10 cellular contexts compared by ENCODE assay signal in the genomic region with DNA sequence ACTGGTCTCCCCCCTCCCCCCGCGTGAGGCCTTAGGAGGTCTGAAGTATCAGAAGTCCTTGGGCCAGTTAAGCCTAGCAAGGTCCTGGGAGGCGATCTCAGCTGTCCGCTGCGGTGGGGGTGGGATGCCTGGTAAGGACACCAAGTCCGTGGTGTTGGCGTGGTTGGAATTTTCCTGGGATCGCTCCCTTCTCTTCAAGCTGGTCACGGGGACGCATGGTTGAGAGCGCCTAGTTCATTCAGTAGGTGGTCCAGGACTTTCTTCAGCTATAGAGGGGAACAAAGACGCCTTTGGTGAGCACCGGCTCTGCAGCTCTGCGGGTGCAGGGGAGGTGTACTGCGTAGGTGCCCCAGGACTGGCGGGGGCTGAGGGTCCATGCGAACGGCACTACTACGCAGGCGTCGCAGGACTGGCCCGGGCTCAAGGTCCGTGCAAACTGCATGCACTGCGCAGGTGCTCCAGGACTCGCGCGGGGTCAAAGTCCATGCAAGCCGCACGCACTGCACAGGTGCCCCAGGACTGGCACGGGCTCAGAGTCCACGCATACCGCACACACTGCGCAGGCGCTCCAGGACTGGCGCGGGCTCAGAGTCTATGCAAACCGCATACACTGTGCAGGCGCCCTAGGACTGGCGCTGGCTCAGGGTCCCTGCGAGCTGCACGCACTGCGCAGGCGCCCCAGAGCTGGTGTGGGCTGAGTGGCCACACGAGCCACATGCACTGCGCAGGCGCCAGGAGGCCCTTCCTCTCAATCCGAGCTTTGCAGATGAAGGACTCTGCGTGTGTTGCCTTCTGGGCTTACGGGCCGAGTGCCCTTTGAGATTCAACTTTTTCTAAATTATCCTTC. TPM values are rescaled to one million over a fixed set of nuclear protein-coding genes. Genes with fewer than 3 reads are reported as not detected.
DNase-seq lines count a peak whose midpoint lies in the region; ATAC-seq, FAIRE-seq and TF ChIP-seq lines count a peak whose summit lies in the region.
"Had no signal": no experiment of that assay in that cellular context is flagged by ENCODE, and none has a peak within 500 bp of the region (broad histone marks: within the 10 kb centered on the region; RNA-seq: fewer than 3 reads in every experiment).

No MANE protein-coding gene starts in this region.

- H3K79me2 ChIP-seq in GM23338 (replicated peaks; ENCODE audit: insufficient read depth), result peaks cover 25% of the 10 kb centered on the region

- 31% methylated on average over 17 of the region's 50 CpGs for WGBS in A549 (ENCODE audit: missing lambda C conversion rate)

- intact Hi-C loops in Right ventricle myocardium inferior (cut with DNase I), result loop anchor here (5.0 kb wide), 2 partner anchors 57 to 203 kb away; partner anchors contain the start of gene PSMG1
- intact Hi-C loops in vagina (cut with DNase I), result loop anchor here (5.0 to 10.0 kb wide), 2 partner anchors 73 to 201 kb away; partner anchors contain the start of genes BRWD1 and PSMG1

- peak overlapping the region; percentile 56 for H3K27ac Mint-ChIP-seq in GM23338
- no peak overlapping the region for H3K27ac Mint-ChIP-seq in activated naive CD4-positive, alpha-beta T cell treated with anti-CD3 and anti-CD28 coated beads, Interleukin-2, amount 50 U/mL, for 24 hours

- peak; percentile 57; the same call in 1 of the 2 replicates for TF ChIP-seq POLR2A in A549 (IDR thresholded peaks at IDR 0.05; ENCODE audit: low read length)
- TF ChIP-seq POLR2A in vagina (IDR thresholded peaks at IDR 0.05), result no peak

- TF ChIP-seq CTCF in A549 (IDR thresholded peaks at IDR 0.05) (no peak), GM23338 (conservative IDR thresholded peaks at IDR 0.05; ENCODE audit: low read depth in 2 of 2) (no peak), RWPE1 (conservative IDR thresholded peaks at IDR 0.05; ENCODE audit: low read depth) (no peak), vagina (IDR thresholded peaks at IDR 0.05) (no peak)

- TF ChIP-seq EP300 in A549 (IDR thresholded peaks at IDR 0.05), result no peak

- H3K4me2 ChIP-seq in A549, result peak overlapping the region; percentile 100
- H3K4me2 ChIP-seq in GM23338, result no peak overlapping the region

- TF ChIP-seq RAD21 in A549 (conservative IDR thresholded peaks at IDR 0.05 in 1 of 2, IDR thresholded peaks at IDR 0.05 in 1 of 2), result no peak

- peak overlapping the region; percentile 61; the same call in 2 of the 3 replicates for H3K4me3 Mint-ChIP-seq in GM23338
- peak overlapping the region; percentile 59 for H3K4me3 Mint-ChIP-seq in activated naive CD4-positive, alpha-beta T cell treated with anti-CD3 and anti-CD28 coated beads, Interleukin-2, amount 50 U/mL, for 24 hours

- DNase-seq in A549 (ENCODE audit: low read depth in 1 of 2, low spot score in 1 of 2) (peak; percentile 89 to 92), GM23338 (ENCODE audit: low spot score) (no peak), RWPE1 (ENCODE audit: low spot score) (no peak), Right ventricle myocardium inferior (ENCODE audit: missing footprints) (peak; percentile 94), pulmonary artery endothelial cell (ENCODE audit: low read depth, low spot score) (peak; percentile 27), vagina (ENCODE audit: extremely low spot score in 2 of 2) (no peak), cortex of kidney (lab: John Stamatoyannopoulos, UW) (no peak)
- DNase-seq: DND-41 had no signal

- no peak for FAIRE-seq in A549 (lab: Jason Lieb, UNC)

- H3K36me3 Mint-ChIP-seq in GM23338 (ENCODE audit: low read depth), result peaks cover 3% of the 10 kb centered on the region; the same call in 2 of the 3 replicates
- no peaks in the 10 kb centered on the region for H3K36me3 Mint-ChIP-seq in activated naive CD4-positive, alpha-beta T cell treated with anti-CD3 and anti-CD28 coated beads, Interleukin-2, amount 50 U/mL, for 24 hours

- H3K27ac ChIP-seq in A549 (peak overlapping the region; percentile 86 to 96), GM23338 (ENCODE audit: low read depth) (no peak overlapping the region; the same call in 1 of the 2 replicates), RWPE1 (peak overlapping the region; percentile 85; the same call in 1 of the 2 replicates), vagina (peak overlapping the region; percentile 78)
- H3K27ac ChIP-seq: epithelial cell of prostate had no signal

- H3K9me3 ChIP-seq in A549 (no peaks in the 10 kb centered on the region), vagina (no peaks in the 10 kb centered on the region)

- peaks cover 48% of the 10 kb centered on the region for H3K4me1 Mint-ChIP-seq in GM23338
- H3K4me1 Mint-ChIP-seq in activated naive CD4-positive, alpha-beta T cell treated with anti-CD3 and anti-CD28 coated beads, Interleukin-2, amount 50 U/mL, for 24 hours, result peaks cover 44% of the 10 kb centered on the region

- no peak overlapping the region for H2AFZ ChIP-seq in GM23338

- no peaks in the 10 kb centered on the region for H3K36me3 ChIP-seq in GM23338 (ENCODE audit: insufficient read depth)
- no peaks in the 10 kb centered on the region for H3K36me3 ChIP-seq in vagina

- H3K4me1 ChIP-seq in A549, result peaks cover 22% of the 10 kb centered on the region
- peaks cover 13% of the 10 kb centered on the region for H3K4me1 ChIP-seq in GM23338 (ENCODE audit: insufficient read depth)
- peaks cover 47% of the 10 kb centered on the region for H3K4me1 ChIP-seq in vagina

- peaks cover 27% of the 10 kb centered on the region for H3K27me3 Mint-ChIP-seq in GM23338 (ENCODE audit: insufficient read depth, low read depth, poor library complexity)
- no peaks in the 10 kb centered on the region for H3K27me3 Mint-ChIP-seq in activated naive CD4-positive, alpha-beta T cell treated with anti-CD3 and anti-CD28 coated beads, Interleukin-2, amount 50 U/mL, for 24 hours

- H3K9me3 Mint-ChIP-seq in GM23338, result no peaks in the 10 kb centered on the region
- no peaks in the 10 kb centered on the region for H3K9me3 Mint-ChIP-seq in activated naive CD4-positive, alpha-beta T cell treated with anti-CD3 and anti-CD28 coated beads, Interleukin-2, amount 50 U/mL, for 24 hours

- H4K20me1 ChIP-seq in GM23338 (replicated peaks; ENCODE audit: insufficient read depth), result peaks cover 5% of the 10 kb centered on the region

- H3K9me2 ChIP-seq in GM23338 (ENCODE audit: insufficient read depth), result no peaks in the 10 kb centered on the region

- peak; percentile 68 to 87 for ATAC-seq in A549
- peak; percentile 58 for ATAC-seq in GM23338
- peak; percentile 83 for ATAC-seq in Right ventricle myocardium inferior

- H3F3A ChIP-seq in GM23338 (replicated peaks; ENCODE audit: low read depth), result peaks cover 18% of the 10 kb centered on the region

- CTCF ChIA-PET in A549 (lab: Yijun Ruan, JAX) (interaction anchor here (1.2 to 1.5 kb wide), 2 partner anchors 20 to 72 kb away, joined by 4 to 6 read pairs; partner anchors contain the start of gene BRWD1), RWPE1 (lab: Yijun Ruan, JAX) (no interaction called here)

- H3K4me3 ChIP-seq in A549, result peak overlapping the region; percentile 51
- no peak overlapping the region for H3K4me3 ChIP-seq in GM23338
- H3K4me3 ChIP-seq in vagina, result peak overlapping the region; percentile 35 to 37

- POLR2A ChIA-PET in A549 (lab: Yijun Ruan, JAX) (interaction anchor here (0.6 to 1.4 kb wide), 3 partner anchors 36 to 248 kb away, joined by 3 to 6 read pairs (median 4); partner anchors contain the start of gene BRWD1), RWPE1 (lab: Yijun Ruan, JAX; ENCODE audit: low non-redundant PET) (interaction anchor here (0.6 kb wide), 1 partner anchor 73 kb away, joined by 4 read pairs; no protein-coding TSS in a partner anchor)

- H3K27me3 ChIP-seq in GM23338 (ENCODE audit: insufficient read depth) (no peaks in the 10 kb centered on the region), vagina (no peaks in the 10 kb centered on the region)

TF ChIP-seq in A549, 52 proteins besides CTCF, POLR2A, EP300 and RAD21 (continues in another document):
- TF ChIP-seq GATA3 (IDR thresholded peaks at IDR 0.05; ENCODE audit: borderline replicate concordance) (no peak), NFE2L2 (conservative IDR thresholded peaks at IDR 0.05; ENCODE audit: low read length) (no peak), TP53 (CRISPR knock-in tag; IDR thresholded peaks at IDR 0.05) (no peak), BHLHE40 (IDR thresholded peaks at IDR 0.05; ENCODE audit: low read depth, low read length) (peak; percentile 50; the same call in 1 of the 2 replicates), JUN (IDR thresholded peaks at IDR 0.05) (peak; percentile 24 to 69; a peak in 2 of 5 replicates), NPAS2 (CRISPR knock-in tag; IDR thresholded peaks at IDR 0.05; ENCODE audit: borderline replicate concordance) (peak; percentile 60; the same call in 1 of the 2 replicates)
- TF ChIP-seq, protein P1, sequence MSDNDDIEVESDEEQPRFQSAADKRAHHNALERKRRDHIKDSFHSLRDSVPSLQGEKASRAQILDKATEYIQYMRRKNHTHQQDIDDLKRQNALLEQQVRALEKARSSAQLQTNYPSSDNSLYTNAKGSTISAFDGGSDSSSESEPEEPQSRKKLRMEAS (IDR thresholded peaks at IDR 0.05), result peak; percentile 44; the same call in 1 of the 2 replicates

TF ChIP-seq in GM23338, 12 proteins besides CTCF, POLR2A, EP300 and RAD21 (continues in another document):
- TF ChIP-seq ZNF331 (CRISPR knock-in tag; IDR thresholded peaks at IDR 0.05; ENCODE audit: low read depth), result no peak

RNA-seq across cellular contexts. Expression of gene HMGN1, which starts 36.6 kb away (rescaled TPM):
- polyA plus RNA-seq in A549 (2011; rRNA removed) (173 and 222 TPM in 2 replicates), A549 (2017; fragmentation: RNase III; extraction: RNeasy Plus Mini Kit Qiagen cat#74134 plus additional on column Dnase treatment) (256 to 269 TPM (median 265 TPM) in 3 replicates), GM23338 (2016; fragmentation: Nextera tagmentation; extraction: Ambion mirVana) (800 and 889 TPM in 2 replicates)
- polyA plus RNA-seq in A549 (2012; cell fraction: cytosol; rRNA removed), result 78.0 and 85.1 TPM in 2 replicates
- polyA plus RNA-seq in A549 (2012; cell fraction: nucleus; rRNA removed), result 46.9 and 71.9 TPM in 2 replicates
- polyA minus RNA-seq in A549 (2011; rRNA and poly(A)+ RNA removed), result 17.6 and 20.0 TPM in 2 replicates
- total RNA-seq in GM23338 (2014; rRNA removed; shearing (Covaris generic)), result 403 and 462 TPM in 2 replicates
- total RNA-seq in Right ventricle myocardium inferior (69.1 TPM), pulmonary artery endothelial cell (273 and 279 TPM in 2 replicates), vagina (82.0 TPM)

Comparison
In these comparisons a context has a peak if more than half of its experiments do, and no peak if none do; other contexts are left out.
1. DNase-seq: peak in A549 (2 of 2), Right ventricle myocardium inferior (single experiment) and pulmonary artery endothelial cell (single experiment); none in GM23338 (single experiment), RWPE1 (single experiment), vagina (0 of 2) and cortex of kidney (single experiment).
2. Peak in every context shown above with its lines, with median percentiles within 50 percentile points of each other: ATAC-seq.